Comparison of ENCODE assay signal across 9 cellular contexts in the genomic region with DNA sequence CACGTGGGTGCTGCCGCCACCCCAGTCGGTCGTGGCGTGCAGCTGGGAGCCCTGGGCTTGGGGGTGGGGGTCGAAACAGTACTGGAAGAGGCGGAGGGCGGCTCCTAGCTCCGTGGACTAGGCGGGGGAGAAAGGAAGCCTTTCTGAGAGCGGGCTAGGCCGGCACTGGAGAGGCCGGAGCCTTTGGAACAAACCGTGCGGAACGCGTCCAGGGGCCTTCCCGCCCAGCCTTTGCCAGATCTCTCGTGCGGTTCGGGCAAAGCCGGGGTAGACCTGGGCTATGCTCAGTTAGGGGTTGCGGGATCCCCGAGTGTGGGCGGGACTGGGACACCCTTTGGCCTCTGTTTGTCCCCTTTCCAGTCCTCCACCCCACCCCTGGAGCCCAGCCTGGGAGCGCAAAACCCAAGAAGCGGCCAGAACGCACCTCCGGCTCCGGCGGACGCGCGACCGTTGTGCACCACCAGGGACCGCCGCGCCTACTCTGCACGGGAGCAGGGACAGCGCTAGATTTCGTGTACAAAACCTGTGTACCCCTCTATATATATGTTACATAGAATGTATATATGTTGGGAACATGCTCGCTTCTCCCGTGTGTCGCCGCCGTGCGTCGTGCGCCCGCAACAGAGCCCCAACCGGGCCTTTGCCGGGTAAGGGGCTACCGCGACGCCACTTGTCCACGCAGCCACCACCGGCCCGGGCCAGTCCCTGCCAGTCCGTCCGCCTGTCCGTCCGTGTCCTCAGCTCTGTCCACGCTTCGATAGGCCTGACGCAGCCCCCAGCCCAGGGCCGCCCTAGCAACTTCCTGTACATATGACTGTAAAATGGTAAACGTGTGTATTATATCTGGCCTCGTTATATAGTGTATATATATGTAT. TPM values are rescaled to one million over a fixed set of nuclear protein-coding genes. Genes with fewer than 3 reads are reported as not detected.
A peak's percentile ranks its signal among the peaks of the same experiment; 100 is the strongest.
DNase-seq lines count a peak whose midpoint lies in the region; ATAC-seq and TF ChIP-seq lines count a peak whose summit lies in the region.
"Had no signal": no experiment of that assay in that cellular context is flagged by ENCODE, and none has a peak within 500 bp of the region (broad histone marks: within the 10 kb centered on the region; RNA-seq: fewer than 3 reads in every experiment).

No MANE protein-coding gene starts in this region.

- DNase-seq in GM10266 (ENCODE audit: extremely low spot score) (peak; percentile 36), astrocyte of the hippocampus (ENCODE audit: low read depth, low spot score) (peak; percentile 73), left ventricle myocardium superior (peak; percentile 65), psoas muscle (no peak), MV-4-11 (lab: John Stamatoyannopoulos, UW) (no peak)
- no peak for DNase-seq in CD8-positive, alpha-beta memory T cell
- no peak for DNase-seq in activated CD8-positive, alpha-beta memory T cell treated with anti-CD3 and anti-CD28 coated beads for 24 hours
- DNase-seq: NCI-H1694 had no signal

- WGBS in psoas muscle, 3 donors = 83 to 87% (median 83%) methylated on average over 62 to 68 of the region's 68 CpGs

- no peak overlapping the region for H3K9ac ChIP-seq in rectal smooth muscle tissue (ENCODE audit: low read length)

- intact Hi-C loops in left ventricle myocardium superior (cut with micrococcal nuclease) = loop anchor here (5.0 kb wide), 1 partner anchor 52 kb away; no protein-coding TSS in a partner anchor
- intact Hi-C loops in psoas muscle (cut with DNase I) = loop anchor here (5.0 to 10.0 kb wide), 3 partner anchors 107 to 224 kb away; a partner anchor contains a TSS

- peak overlapping the region; percentile 76 for H3K27ac ChIP-seq in rectal smooth muscle tissue (ENCODE audit: low read depth, low read length)
- H3K27ac ChIP-seq in psoas muscle = no peak overlapping the region
- no peak overlapping the region for H3K27ac ChIP-seq in CD8-positive, alpha-beta memory T cell (ENCODE audit: low read depth, low read length)

- POLR2A ChIA-PET in CD8-positive, alpha-beta memory T cell (lab: Charles Lee) = no interaction called here

- H3K4me1 ChIP-seq in rectal smooth muscle tissue (ENCODE audit: control insufficient read depth, insufficient read depth, low read length) (peaks cover 14% of the 10 kb centered on the region), psoas muscle (peaks cover 29% of the 10 kb centered on the region)
- peaks cover 7% of the 10 kb centered on the region for H3K4me1 ChIP-seq in CD8-positive, alpha-beta memory T cell (ENCODE audit: insufficient read depth, low read length)

- H3K36me3 ChIP-seq in rectal smooth muscle tissue (ENCODE audit: control insufficient read depth, insufficient read depth, low read length) = peaks cover 9% of the 10 kb centered on the region
- H3K36me3 ChIP-seq in psoas muscle (ENCODE audit: insufficient read depth in 1 of 2, low read depth in 1 of 2) = peaks cover 3 to 47% of the 10 kb centered on the region in 2 donors
- no peaks in the 10 kb centered on the region for H3K36me3 ChIP-seq in CD8-positive, alpha-beta memory T cell (ENCODE audit: insufficient read depth, low read length)

- H3K9me3 Mint-ChIP-seq in CD8-positive, alpha-beta memory T cell = no peaks in the 10 kb centered on the region

- no peaks in the 10 kb centered on the region for H3K27me3 Mint-ChIP-seq in CD8-positive, alpha-beta memory T cell

- H3K36me3 Mint-ChIP-seq in CD8-positive, alpha-beta memory T cell = peaks cover 0 to 41% (median 4%) of the 10 kb centered on the region in 3 donors

- H3K4me3 Mint-ChIP-seq in CD8-positive, alpha-beta memory T cell = no peak overlapping the region

- ATAC-seq in left ventricle myocardium superior (peak; percentile 5), psoas muscle (no peak)

- H3K9me3 ChIP-seq in psoas muscle = no peaks in the 10 kb centered on the region
- H3K9me3 ChIP-seq in CD8-positive, alpha-beta memory T cell (ENCODE audit: low read length) = no peaks in the 10 kb centered on the region

- H3K4me1 Mint-ChIP-seq in CD8-positive, alpha-beta memory T cell = peaks cover 6 to 20% (median 15%) of the 10 kb centered on the region in 3 donors

- H3K27ac Mint-ChIP-seq in CD8-positive, alpha-beta memory T cell = peak overlapping the region in 1 of 8 donors; percentile 73

- CTCF ChIA-PET in CD8-positive, alpha-beta memory T cell (lab: Charles Lee) = interaction anchor here (1.0 to 6.2 kb wide), 8 partner anchors 8 to 130 kb away, joined by 3 to 116 read pairs (median 10); no protein-coding TSS in a partner anchor

- H3K4me3 ChIP-seq in rectal smooth muscle tissue (ENCODE audit: low read length) (peak overlapping the region; percentile 24), psoas muscle (no peak overlapping the region)
- no peak overlapping the region for H3K4me3 ChIP-seq in CD8-positive, alpha-beta memory T cell (ENCODE audit: low read length)

- no peaks in the 10 kb centered on the region for H3K27me3 ChIP-seq in rectal smooth muscle tissue (ENCODE audit: control insufficient read depth, insufficient read depth, low read length)
- no peaks in the 10 kb centered on the region for H3K27me3 ChIP-seq in psoas muscle (ENCODE audit: insufficient read depth in 3 of 3, low read length in 2 of 3)
- H3K27me3 ChIP-seq in CD8-positive, alpha-beta memory T cell (ENCODE audit: insufficient read depth, low read length, poor library complexity, severe bottlenecking) = no peaks in the 10 kb centered on the region

- TF ChIP-seq CTCF in GM10266 (IDR thresholded peaks at IDR 0.05; ENCODE audit: control insufficient read depth, insufficient read depth, low read depth, missing control alignments) = no peak
- no peak for TF ChIP-seq CTCF in psoas muscle (IDR thresholded peaks at IDR 0.05)

RNA-seq across cellular contexts. Expression of a gene that starts 26.2 kb away (rescaled TPM):
- total RNA-seq in left ventricle myocardium superior = 15.2 TPM
- total RNA-seq in psoas muscle = 10 to 100 TPM; 16.1 to 43.0 (median 31.1) TPM
- 10 to 100 TPM in 2 of 3 donors, 1 to 10 TPM in 1; 6.2 to 19.2 (median 17.7) TPM for polyA plus RNA-seq in psoas muscle
- 10 to 100 TPM; 27.2 to 29.6 TPM for total RNA-seq in CD8-positive, alpha-beta memory T cell
- 16.4 TPM for polyA plus RNA-seq in CD8-positive, alpha-beta memory T cell

Comparison
In these comparisons a context has a peak if more than half of its experiments do, and no peak if none do; other contexts are left out.
1. DNase-seq: peak in GM10266 (single experiment), astrocyte of the hippocampus (single experiment) and left ventricle myocardium superior (single experiment); none in psoas muscle (0 of 2), CD8-positive, alpha-beta memory T cell (0 of 5), MV-4-11 (single experiment) and activated CD8-positive, alpha-beta memory T cell treated with anti-CD3 and anti-CD28 coated beads for 24 hours (single experiment).